In genomic region chr11:6646631-6647281, GRCh38 we compare ENCODE assay signal across 8 cellular contexts. TPM values are rescaled to one million over a fixed set of nuclear protein-coding genes. Genes with fewer than 3 reads are reported as not detected.
DNase-seq lines count a peak whose midpoint lies in the region; ATAC-seq lines count a peak whose summit lies in the region.

No MANE protein-coding gene starts in this region.

- H3K4me1 Mint-ChIP-seq in stimulated activated effector memory CD8-positive, alpha-beta T cell treated with anti-CD3 and anti-CD28 coated beads, Interleukin-12 subunit alpha, Interleukin-12 subunit beta, amount 100 ng/mL, for 72 hours, result peaks cover 7% of the 10 kb centered on the region

- H3K9me3 Mint-ChIP-seq in stimulated activated effector memory CD8-positive, alpha-beta T cell treated with anti-CD3 and anti-CD28 coated beads, Interleukin-12 subunit alpha, Interleukin-12 subunit beta, amount 100 ng/mL, for 72 hours, result no peaks in the 10 kb centered on the region

- intact Hi-C loops in cardiac septum (cut with DNase I), result no loop called here

- ATAC-seq in GM18909 (IDR thresholded peaks at IDR 0.05; ENCODE audit: poor library complexity, unreplicated experiment) (peak; percentile 90), HG03064 (IDR thresholded peaks at IDR 0.05; ENCODE audit: low read depth, unreplicated experiment) (peak; percentile 94)
- peak; percentile 59 for ATAC-seq in stimulated activated effector memory CD8-positive, alpha-beta T cell treated with anti-CD3 and anti-CD28 coated beads, Interleukin-12 subunit alpha, Interleukin-12 subunit beta, amount 100 ng/mL, for 72 hours

- no peak overlapping the region for H3K4me3 Mint-ChIP-seq in stimulated activated effector memory CD8-positive, alpha-beta T cell treated with anti-CD3 and anti-CD28 coated beads, Interleukin-12 subunit alpha, Interleukin-12 subunit beta, amount 100 ng/mL, for 72 hours

- DNase-seq in AG08396 (ENCODE audit: low spot score) (peak; percentile 65), T-helper 9 cell (peak; percentile 16), cardiac septum (ENCODE audit: low spot score) (peak; percentile 72), DMS 273 treated with DMSO at 0.1 percent for 48 hours (lab: John Stamatoyannopoulos, UW) (no peak), NCI-H1417 treated with DMSO at 0.1 percent for 48 hours (lab: John Stamatoyannopoulos, UW) (no peak)
- DNase-seq in stimulated activated effector memory CD8-positive, alpha-beta T cell treated with anti-CD3 and anti-CD28 coated beads, Interleukin-12 subunit alpha, Interleukin-12 subunit beta, amount 100 ng/mL, for 72 hours (ENCODE audit: low spot score in 2 of 2), result peak in 1 of 2 donors; percentile 63

- H3K27ac Mint-ChIP-seq in stimulated activated effector memory CD8-positive, alpha-beta T cell treated with anti-CD3 and anti-CD28 coated beads, Interleukin-12 subunit alpha, Interleukin-12 subunit beta, amount 100 ng/mL, for 72 hours, result no peak overlapping the region

- no peaks in the 10 kb centered on the region for H3K36me3 Mint-ChIP-seq in stimulated activated effector memory CD8-positive, alpha-beta T cell treated with anti-CD3 and anti-CD28 coated beads, Interleukin-12 subunit alpha, Interleukin-12 subunit beta, amount 100 ng/mL, for 72 hours

RNA-seq across cellular contexts. Expression of gene DCHS1, which starts 8.9 kb away (rescaled TPM):
- total RNA-seq in cardiac septum, result 9.2 TPM

RNA-seq across cellular contexts. Expression of gene TPP1, which starts 27.5 kb away (rescaled TPM):
- 72.0 TPM for total RNA-seq in cardiac septum

RNA-seq across cellular contexts. Expression of gene TAF10, which starts 34.7 kb away (rescaled TPM):
- 126 TPM for total RNA-seq in cardiac septum

RNA-seq across cellular contexts. Expression of gene MRPL17, which starts 36.4 kb away (rescaled TPM):
- 39.5 TPM for total RNA-seq in cardiac septum

RNA-seq across cellular contexts. Expression of gene ILK, which starts 43.2 kb away (rescaled TPM):
- total RNA-seq in cardiac septum, result 229 TPM

Comparison
In these comparisons a context has a peak if more than half of its experiments do, and no peak if none do; other contexts are left out.
1. DNase-seq: peak in AG08396 (single experiment), T-helper 9 cell (single experiment) and cardiac septum (single experiment); none in DMS 273 treated with DMSO at 0.1 percent for 48 hours (single experiment) and NCI-H1417 treated with DMSO at 0.1 percent for 48 hours (single experiment).
2. Peak in every context shown above with its lines, with median percentiles within 50 percentile points of each other: ATAC-seq.